ENCODE assay signal across 31 cellular contexts in the genomic region with DNA sequence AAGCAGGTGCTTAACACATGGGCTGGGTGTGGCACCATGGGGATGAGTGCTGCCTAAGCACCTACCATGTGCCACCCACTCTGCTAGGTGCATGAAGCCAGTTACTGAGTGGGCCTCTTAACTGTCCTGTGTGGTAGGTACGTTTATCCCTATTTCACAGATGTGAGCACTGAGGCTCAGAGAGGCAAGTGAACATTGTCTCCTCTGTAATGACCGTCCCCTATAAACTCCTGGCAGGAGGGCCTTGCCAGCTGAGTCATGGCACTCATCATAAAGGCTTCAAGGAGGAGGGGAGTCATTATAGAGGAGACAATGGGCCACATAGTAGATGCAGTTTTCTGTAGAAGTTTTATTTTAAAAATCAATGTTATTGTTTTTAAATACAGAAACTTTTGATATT.
DNase-seq lines count a peak whose midpoint lies in the region; ATAC-seq, FAIRE-seq and TF ChIP-seq lines count a peak whose summit lies in the region.
"Had no signal": no experiment of that assay in that cellular context is flagged by ENCODE, and none has a peak within 500 bp of the region (broad histone marks: within the 10 kb centered on the region; RNA-seq: fewer than 3 reads in every experiment).

No MANE protein-coding gene starts in this region.

- no peaks in the 10 kb centered on the region for H3K9me3 Mint-ChIP-seq in activated naive CD8-positive, alpha-beta T cell treated with anti-CD3 and anti-CD28 coated beads, Interleukin-2, amount 10 ng/mL, durations not matched to agents 7 days and 5 days
- no peaks in the 10 kb centered on the region for H3K9me3 Mint-ChIP-seq in activated naive CD8-positive, alpha-beta T cell treated with anti-CD3 and anti-CD28 coated beads for 36 hours
- H3K9me3 Mint-ChIP-seq: activated T-cell treated with anti-CD3 and anti-CD28 coated beads, Interleukin-2, amount 50 U/mL, for 4 hours; CD4-positive, alpha-beta memory T cell; T-cell had no signal

- no peaks in the 10 kb centered on the region for H3F3A ChIP-seq in Loucy (ENCODE audit: low read depth)

- no peaks in the 10 kb centered on the region for H3K79me2 ChIP-seq in Loucy (ENCODE audit: insufficient read depth, low read length)

- TF ChIP-seq CTCF in Loucy (conservative IDR thresholded peaks at IDR 0.05; ENCODE audit: low read length): no peak

- ATAC-seq in activated naive CD8-positive, alpha-beta T cell treated with anti-CD3 and anti-CD28 coated beads, Interleukin-2, amount 10 ng/mL, durations not matched to agents 7 days and 5 days (ENCODE audit: low read depth): peak; percentile 24
- ATAC-seq in HG03159 (IDR thresholded peaks at IDR 0.05; ENCODE audit: unreplicated experiment): no peak
- ATAC-seq: activated T-cell treated with anti-CD3 and anti-CD28 coated beads, Interleukin-2, amount 50 U/mL, for 4 hours; sciatic nerve had no signal

- peaks cover 31% of the 10 kb centered on the region for H3K4me1 Mint-ChIP-seq in activated naive CD8-positive, alpha-beta T cell treated with anti-CD3 and anti-CD28 coated beads, Interleukin-2, amount 10 ng/mL, durations not matched to agents 7 days and 5 days
- H3K4me1 Mint-ChIP-seq in activated naive CD8-positive, alpha-beta T cell treated with anti-CD3 and anti-CD28 coated beads for 36 hours: peaks cover 10% of the 10 kb centered on the region

- peak overlapping the region; percentile 8 for H3K4me2 ChIP-seq in Loucy (ENCODE audit: low read depth, low read length, poor library complexity, severe bottlenecking)

- no peak overlapping the region for H3K4me3 ChIP-seq in Loucy (ENCODE audit: low read length, poor library complexity, severe bottlenecking)
- H3K4me3 ChIP-seq: left ventricle myocardium inferior, prostate gland, SJSA1, upper lobe of left lung had no signal

- H3K27me3 ChIP-seq in Loucy (ENCODE audit: insufficient read depth, low read length, poor library complexity, severe bottlenecking): no peaks in the 10 kb centered on the region
- H3K27me3 ChIP-seq in layer of hippocampus (ENCODE audit: control insufficient read depth, insufficient read depth, low read length): no peaks in the 10 kb centered on the region
- H3K27me3 ChIP-seq: SJSA1, upper lobe of left lung had no signal

- H3K27me3 Mint-ChIP-seq in activated naive CD8-positive, alpha-beta T cell treated with anti-CD3 and anti-CD28 coated beads, Interleukin-2, amount 10 ng/mL, durations not matched to agents 7 days and 5 days: peaks cover 14% of the 10 kb centered on the region
- H3K27me3 Mint-ChIP-seq in activated naive CD8-positive, alpha-beta T cell treated with anti-CD3 and anti-CD28 coated beads for 36 hours: no peaks in the 10 kb centered on the region
- H3K27me3 Mint-ChIP-seq: CD4-positive, alpha-beta memory T cell; T-cell had no signal

- peak overlapping the region; percentile 53 for H3K27ac ChIP-seq in layer of hippocampus (ENCODE audit: low read depth, low read length)
- H3K27ac ChIP-seq: prostate gland, SJSA1, upper lobe of left lung had no signal

- H3K36me3 Mint-ChIP-seq in activated naive CD8-positive, alpha-beta T cell treated with anti-CD3 and anti-CD28 coated beads, Interleukin-2, amount 10 ng/mL, durations not matched to agents 7 days and 5 days: no peaks in the 10 kb centered on the region
- H3K36me3 Mint-ChIP-seq in activated naive CD8-positive, alpha-beta T cell treated with anti-CD3 and anti-CD28 coated beads for 36 hours: no peaks in the 10 kb centered on the region
- H3K36me3 Mint-ChIP-seq: activated CD8-positive, alpha-beta memory T cell treated with anti-CD3 and anti-CD28 coated beads, Interleukin-2, amount 10 ng/mL, durations not matched to agents 7 days and 5 days; CD4-positive, alpha-beta memory T cell; T-cell had no signal

- H3K4me3 Mint-ChIP-seq in activated naive CD8-positive, alpha-beta T cell treated with anti-CD3 and anti-CD28 coated beads, Interleukin-2, amount 10 ng/mL, durations not matched to agents 7 days and 5 days: no peak overlapping the region
- no peak overlapping the region for H3K4me3 Mint-ChIP-seq in activated naive CD8-positive, alpha-beta T cell treated with anti-CD3 and anti-CD28 coated beads for 36 hours
- H3K4me3 Mint-ChIP-seq: activated CD8-positive, alpha-beta memory T cell treated with anti-CD3 and anti-CD28 coated beads, Interleukin-2, amount 10 ng/mL, durations not matched to agents 7 days and 5 days; activated T-cell treated with anti-CD3 and anti-CD28 coated beads, Interleukin-2, amount 50 U/mL, for 4 hours; T-cell had no signal

- POLR2A ChIA-PET in activated naive CD8-positive, alpha-beta T cell treated with anti-CD3 and anti-CD28 coated beads, Interleukin-2, amount 10 ng/mL, durations not matched to agents 7 days and 5 days (lab: Charles Lee): interaction anchor here (0.6 to 1.0 kb wide), 2 partner anchors 40 to 61 kb away, joined by 3 to 5 read pairs; no protein-coding TSS in a partner anchor

- H3K27ac Mint-ChIP-seq in activated naive CD8-positive, alpha-beta T cell treated with anti-CD3 and anti-CD28 coated beads, Interleukin-2, amount 10 ng/mL, durations not matched to agents 7 days and 5 days: no peak overlapping the region
- H3K27ac Mint-ChIP-seq in activated naive CD8-positive, alpha-beta T cell treated with anti-CD3 and anti-CD28 coated beads for 36 hours: no peak overlapping the region
- H3K27ac Mint-ChIP-seq: activated CD8-positive, alpha-beta memory T cell treated with anti-CD3 and anti-CD28 coated beads, Interleukin-2, amount 10 ng/mL, durations not matched to agents 7 days and 5 days had no signal

- no peak for DNase-seq in activated naive CD8-positive, alpha-beta T cell treated with anti-CD3 and anti-CD28 coated beads, Interleukin-2, amount 10 ng/mL, durations not matched to agents 7 days and 5 days
- DNase-seq in activated naive CD8-positive, alpha-beta T cell treated with anti-CD3 and anti-CD28 coated beads for 36 hours: no peak
- no peak for DNase-seq in GM19239 (ENCODE audit: insufficient read length, low spot score)
- no peak for DNase-seq in SKM-1 treated with dmso at 0.1 percent for 144 hours (lab: John Stamatoyannopoulos, UW; ENCODE audit: unreplicated experiment)
- no peak for DNase-seq in KG1 (lab: John Stamatoyannopoulos, UW)
- DNase-seq: activated CD4-positive, alpha-beta T cell treated with anti-CD3 and anti-CD28 coated beads, Interleukin-2, amount 50 U/mL, for 1 hour; activated CD4-positive, CD25-positive, alpha-beta regulatory T cell; activated CD8-positive, alpha-beta memory T cell treated with anti-CD3 and anti-CD28 coated beads, Interleukin-2, amount 10 ng/mL, durations not matched to agents 7 days and 5 days; activated gamma-delta T cell treated with Interleukin-2 at 50 U/mL for 16 hours; activated T-cell treated with anti-CD3 and anti-CD28 coated beads, Interleukin-2, amount 50 U/mL, for 4 hours; CD4-positive, alpha-beta memory T cell; cortex of kidney; EL; erythroblast; glutamatergic neuron; islet precursor cell; left ventricle myocardium inferior; NCI-H1092; NCI-H1694 treated with DMSO at 0.1 percent for 48 hours; stimulated activated CD4-positive, alpha-beta T cell treated with anti-CD3 and anti-CD28 coated beads, Interleukin-12 subunit alpha, Interleukin-12 subunit beta, amount 100 ng/mL, for 4 hours; stimulated activated CD4-positive, alpha-beta T cell treated with anti-CD3 and anti-CD28 coated beads, Interleukin-4, amount 100 ng/mL, for 1 hour; T-cell; upper lobe of left lung had no signal

- H3K9me3 ChIP-seq in Loucy (ENCODE audit: insufficient read depth, low read depth, low read length): no peaks in the 10 kb centered on the region
- H3K9me3 ChIP-seq: left ventricle myocardium inferior, prostate gland, SJSA1, upper lobe of left lung had no signal

- H4K20me1 ChIP-seq in Loucy (ENCODE audit: insufficient read depth, low read length, poor library complexity, severe bottlenecking): no peaks in the 10 kb centered on the region

- H3K36me3 ChIP-seq in Loucy (ENCODE audit: insufficient read depth, low read length): no peaks in the 10 kb centered on the region
- H3K36me3 ChIP-seq: left ventricle myocardium inferior, prostate gland, SJSA1, upper lobe of left lung had no signal

- no peak for FAIRE-seq in GM19239 (lab: Jason Lieb, UNC)
- FAIRE-seq: A204.1, GM18507 had no signal

- H3K9ac ChIP-seq in Loucy (ENCODE audit: low read depth, low read length, poor library complexity, severe bottlenecking): no peak overlapping the region

- H3K4me1 ChIP-seq in Loucy (ENCODE audit: insufficient read depth, low read length, poor library complexity, severe bottlenecking): peaks cover 25% of the 10 kb centered on the region
- H3K4me1 ChIP-seq: prostate gland, SJSA1, upper lobe of left lung had no signal

- no peaks in the 10 kb centered on the region for H3K9me2 ChIP-seq in Loucy (replicated peaks; ENCODE audit: low read depth, low read length)

- H2AFZ ChIP-seq in Loucy (ENCODE audit: low read length): no peak overlapping the region
